ENCODE assay signal across 8 cellular contexts in the genomic region with DNA sequence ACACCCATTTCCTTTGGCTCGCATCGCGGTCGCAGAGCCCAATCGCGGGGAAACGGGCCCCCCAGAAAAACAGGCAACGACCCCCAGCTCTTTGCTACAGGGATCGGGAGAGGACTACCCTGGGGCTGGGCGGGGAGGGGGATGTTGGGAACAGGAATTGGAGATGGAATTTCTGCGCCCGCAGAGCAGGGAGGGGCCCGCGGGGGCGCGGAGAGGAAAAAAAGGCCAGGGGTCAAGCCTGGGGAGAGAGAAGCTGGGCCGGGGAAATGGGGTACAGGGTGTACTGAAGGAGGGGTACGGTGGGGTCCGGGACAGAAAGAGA. TPM values are rescaled to one million over a fixed set of nuclear protein-coding genes. Genes with fewer than 3 reads are reported as not detected.
DNase-seq lines count a peak whose midpoint lies in the region; ATAC-seq and TF ChIP-seq lines count a peak whose summit lies in the region.

No MANE protein-coding gene starts in this region.

- H3K4me3 ChIP-seq in GM12864 (ENCODE audit: low read depth, low read length) = peak overlapping the region; percentile 43
- peak overlapping the region; percentile 69 to 84 (median 72) for H3K4me3 ChIP-seq in sigmoid colon

- DNase-seq in GM12864 (ENCODE audit: low read depth) = no peak
- no peak for DNase-seq in T-cell
- no peak for DNase-seq in foreskin keratinocyte
- DNase-seq in sigmoid colon = peak; percentile 66
- DNase-seq in activated gamma-delta T cell treated with Interleukin-2 at 50 U/mL for 16 hours = no peak

- no peak for TF ChIP-seq EP300 in sigmoid colon (IDR thresholded peaks at IDR 0.05)

- no peaks in the 10 kb centered on the region for H3K36me3 ChIP-seq in sigmoid colon

- H3K27ac ChIP-seq in foreskin keratinocyte = peak overlapping the region; percentile 56
- peak overlapping the region; percentile 82 to 89 (median 86) for H3K27ac ChIP-seq in sigmoid colon

- H3K27me3 ChIP-seq in foreskin keratinocyte (no peaks in the 10 kb centered on the region), sigmoid colon (no peaks in the 10 kb centered on the region)

- H3K36me3 Mint-ChIP-seq in T-cell = no peaks in the 10 kb centered on the region

- WGBS in sigmoid colon, 2 donors = 2% methylated on average over 19 of the region's 19 CpGs

- peaks cover 23 to 33% of the 10 kb centered on the region in 2 donors for H3K27me3 Mint-ChIP-seq in T-cell

- ATAC-seq in T-cell (replicated peaks in 1 of 4) (no peak), foreskin keratinocyte (no peak), GM21737 (IDR thresholded peaks at IDR 0.05; ENCODE audit: unreplicated experiment) (no peak), GM18870 (IDR thresholded peaks at IDR 0.05; ENCODE audit: unreplicated experiment) (no peak), HG02571 (IDR thresholded peaks at IDR 0.05; ENCODE audit: unreplicated experiment) (no peak)

- peak overlapping the region; percentile 56 to 88 (median 62) for H3K4me3 Mint-ChIP-seq in T-cell

- POLR2A ChIA-PET in T-cell (lab: Charles Lee) = interaction anchor here in 1 of 2 donors (0.5 kb wide), 1 partner anchor 9 kb away, joined by 3 read pairs; no protein-coding TSS in a partner anchor

- TF ChIP-seq CTCF in GM12864 (IDR thresholded peaks at IDR 0.05; ENCODE audit: low read depth, low read length, missing control alignments) (no peak), foreskin keratinocyte (conservative IDR thresholded peaks at IDR 0.05) (no peak), sigmoid colon (IDR thresholded peaks at IDR 0.05) (no peak)

- no peaks in the 10 kb centered on the region for H3K9me3 Mint-ChIP-seq in T-cell

- peak overlapping the region; percentile 11 for H3K27ac Mint-ChIP-seq in T-cell

- H3K4me1 Mint-ChIP-seq in T-cell = peaks cover 17 to 23% (median 21%) of the 10 kb centered on the region in 3 donors

- H3K9me3 ChIP-seq in sigmoid colon = no peaks in the 10 kb centered on the region

- intact Hi-C loops in sigmoid colon (cut with DNase I) = loop anchor here (5.0 to 10.0 kb wide), 3 partner anchors 252 to 361 kb away; partner anchors contain the start of gene PPP1R9A

- CTCF ChIA-PET in T-cell (lab: Charles Lee) = interaction anchor here in 1 of 2 donors (0.6 kb wide), 1 partner anchor 564 kb away, joined by 3 read pairs; no protein-coding TSS in a partner anchor

- H3K4me1 ChIP-seq in foreskin keratinocyte (peaks cover 6% of the 10 kb centered on the region), sigmoid colon (peaks cover 0 to 39% (median 25%) of the 10 kb centered on the region in 4 donors)

- TF ChIP-seq POLR2A in sigmoid colon (IDR thresholded peaks at IDR 0.05) = no peak

RNA-seq across cellular contexts. Expression of gene SGCE, which starts 0.4 kb away (rescaled TPM):
- total RNA-seq in T-cell (1 to 10 TPM in 3 of 5 donors, under 1 TPM in 2; 0.58 to 2.2 (median 1.9) TPM), foreskin keratinocyte (31.6 and 35.5 TPM in 2 replicates), sigmoid colon (100 to 1,000 TPM; 135 to 244 (median 196) TPM)
- polyA plus RNA-seq in foreskin keratinocyte (27.4 and 28.4 TPM in 2 replicates), sigmoid colon (10 to 100 TPM in 1 of 3 donors, 1 to 10 TPM in 2; 2.8 to 14.4 (median 7.8) TPM)

Comparison
In these comparisons a context has a peak if more than half of its experiments do, and no peak if none do; other contexts are left out.
1. RNA of gene SGCE, which starts 0.4 kb away (total RNA-seq): 135 to 244 TPM in sigmoid colon and 31.6 to 35.5 TPM in foreskin keratinocyte; 0.58 to 2.2 TPM in T-cell; every median in the first group is over 10 times any median in the second.